ENCODE assay signal across 9 cellular contexts in genomic region chr5:134851307-134851923, GRCh38.
DNase-seq lines count a peak whose midpoint lies in the region; ATAC-seq and TF ChIP-seq lines count a peak whose summit lies in the region.
"Had no signal": no experiment of that assay in that cellular context is flagged by ENCODE, and none has a peak within 500 bp of the region (broad histone marks: within the 10 kb centered on the region; RNA-seq: fewer than 3 reads in every experiment).

No MANE protein-coding gene starts in this region.

- no peak overlapping the region for H3K4me3 Mint-ChIP-seq in activated naive CD8-positive, alpha-beta T cell treated with anti-CD3 and anti-CD28 coated beads, Interleukin-2, amount 50 U/mL, for 24 hours

- peaks cover 8% of the 10 kb centered on the region; the same call in 1 of the 2 replicates for H4K20me1 ChIP-seq in DND-41 (ENCODE audit: insufficient read depth, low read length)

- TF ChIP-seq CTCF in DND-41 (IDR thresholded peaks at IDR 0.05; ENCODE audit: borderline replicate concordance, extremely low read depth, low read length, poor library complexity, severe bottlenecking) = peak; percentile 56

- H3K27ac Mint-ChIP-seq in activated naive CD8-positive, alpha-beta T cell treated with anti-CD3 and anti-CD28 coated beads, Interleukin-2, amount 50 U/mL, for 24 hours = peak overlapping the region; percentile 56

- no peak overlapping the region for H3K27ac ChIP-seq in DND-41 (ENCODE audit: low read length)

- TF ChIP-seq RAD21 in Ishikawa (IDR thresholded peaks at IDR 0.05; ENCODE audit: low read depth) = peak; percentile 22

- H3K27me3 ChIP-seq in DND-41 (ENCODE audit: insufficient read depth, low read length, poor library complexity) = no peaks in the 10 kb centered on the region

- peaks cover 46% of the 10 kb centered on the region for H3K4me1 Mint-ChIP-seq in activated naive CD8-positive, alpha-beta T cell treated with anti-CD3 and anti-CD28 coated beads, Interleukin-2, amount 50 U/mL, for 24 hours

- H3K4me3 ChIP-seq in DND-41 (ENCODE audit: low read depth in 1 of 2, low read length in 2 of 2) = no peak overlapping the region

- DNase-seq in DND-41 (no peak), midbrain (lab: John Stamatoyannopoulos, UW) (peak; percentile 4), iPS-NIHi11 (ENCODE audit: low spot score) (no peak)
- no peak for DNase-seq in activated naive CD8-positive, alpha-beta T cell treated with anti-CD3 and anti-CD28 coated beads, Interleukin-2, amount 50 U/mL, for 24 hours
- DNase-seq: NCI-H1092 had no signal

- peaks cover 39% of the 10 kb centered on the region for H3K36me3 Mint-ChIP-seq in activated naive CD8-positive, alpha-beta T cell treated with anti-CD3 and anti-CD28 coated beads, Interleukin-2, amount 50 U/mL, for 24 hours (ENCODE audit: low read depth)

- H3K4me1 ChIP-seq in DND-41 (ENCODE audit: insufficient read depth, low read length) = peaks cover 39% of the 10 kb centered on the region

- peaks cover 72% of the 10 kb centered on the region for H3K36me3 ChIP-seq in DND-41 (ENCODE audit: insufficient read depth, low read length)

- TF ChIP-seq EP300 in Ishikawa (IDR thresholded peaks at IDR 0.05; ENCODE audit: borderline replicate concordance) = no peak

- H3K9me3 Mint-ChIP-seq in activated naive CD8-positive, alpha-beta T cell treated with anti-CD3 and anti-CD28 coated beads, Interleukin-2, amount 50 U/mL, for 24 hours = no peaks in the 10 kb centered on the region

- no peaks in the 10 kb centered on the region for H3K9me3 ChIP-seq in DND-41 (ENCODE audit: insufficient read depth, low read length, severe bottlenecking)

- H3K9ac ChIP-seq in DND-41 (ENCODE audit: low read depth, low read length) = no peak overlapping the region

- H3K4me2 ChIP-seq in DND-41 (ENCODE audit: insufficient read depth, low read length) = no peak overlapping the region

- H3K27me3 Mint-ChIP-seq in activated naive CD8-positive, alpha-beta T cell treated with anti-CD3 and anti-CD28 coated beads, Interleukin-2, amount 50 U/mL, for 24 hours = no peaks in the 10 kb centered on the region

- peaks cover 81% of the 10 kb centered on the region for H3K79me2 ChIP-seq in DND-41 (ENCODE audit: insufficient read depth, low read length)

- ATAC-seq in DND-41 (ENCODE audit: insufficient read depth, low read depth) (no peak), GM19324 (IDR thresholded peaks at IDR 0.05; ENCODE audit: low FRiP score, unreplicated experiment) (no peak), GM18519 (IDR thresholded peaks at IDR 0.05; ENCODE audit: low FRiP score, unreplicated experiment) (no peak), HG02642 (IDR thresholded peaks at IDR 0.05; ENCODE audit: poor library complexity, unreplicated experiment) (no peak)
- no peak for ATAC-seq in activated naive CD8-positive, alpha-beta T cell treated with anti-CD3 and anti-CD28 coated beads, Interleukin-2, amount 50 U/mL, for 24 hours

- H2AFZ ChIP-seq in DND-41 (ENCODE audit: low read depth, low read length) = no peak overlapping the region

TF ChIP-seq in Ishikawa, 13 proteins besides CTCF, POLR2A, EP300 and RAD21:
- TF ChIP-seq YY1 (IDR thresholded peaks at IDR 0.05; ENCODE audit: low read depth) (no peak), TAF1 (IDR thresholded peaks at IDR 0.05; ENCODE audit: low read depth) (no peak), TCF12 (IDR thresholded peaks at IDR 0.05; ENCODE audit: low read depth) (no peak), ZBTB7A (IDR thresholded peaks at IDR 0.05; ENCODE audit: low read depth) (no peak), NFIC (IDR thresholded peaks at IDR 0.05) (no peak)
- TF ChIP-seq, protein P1, sequence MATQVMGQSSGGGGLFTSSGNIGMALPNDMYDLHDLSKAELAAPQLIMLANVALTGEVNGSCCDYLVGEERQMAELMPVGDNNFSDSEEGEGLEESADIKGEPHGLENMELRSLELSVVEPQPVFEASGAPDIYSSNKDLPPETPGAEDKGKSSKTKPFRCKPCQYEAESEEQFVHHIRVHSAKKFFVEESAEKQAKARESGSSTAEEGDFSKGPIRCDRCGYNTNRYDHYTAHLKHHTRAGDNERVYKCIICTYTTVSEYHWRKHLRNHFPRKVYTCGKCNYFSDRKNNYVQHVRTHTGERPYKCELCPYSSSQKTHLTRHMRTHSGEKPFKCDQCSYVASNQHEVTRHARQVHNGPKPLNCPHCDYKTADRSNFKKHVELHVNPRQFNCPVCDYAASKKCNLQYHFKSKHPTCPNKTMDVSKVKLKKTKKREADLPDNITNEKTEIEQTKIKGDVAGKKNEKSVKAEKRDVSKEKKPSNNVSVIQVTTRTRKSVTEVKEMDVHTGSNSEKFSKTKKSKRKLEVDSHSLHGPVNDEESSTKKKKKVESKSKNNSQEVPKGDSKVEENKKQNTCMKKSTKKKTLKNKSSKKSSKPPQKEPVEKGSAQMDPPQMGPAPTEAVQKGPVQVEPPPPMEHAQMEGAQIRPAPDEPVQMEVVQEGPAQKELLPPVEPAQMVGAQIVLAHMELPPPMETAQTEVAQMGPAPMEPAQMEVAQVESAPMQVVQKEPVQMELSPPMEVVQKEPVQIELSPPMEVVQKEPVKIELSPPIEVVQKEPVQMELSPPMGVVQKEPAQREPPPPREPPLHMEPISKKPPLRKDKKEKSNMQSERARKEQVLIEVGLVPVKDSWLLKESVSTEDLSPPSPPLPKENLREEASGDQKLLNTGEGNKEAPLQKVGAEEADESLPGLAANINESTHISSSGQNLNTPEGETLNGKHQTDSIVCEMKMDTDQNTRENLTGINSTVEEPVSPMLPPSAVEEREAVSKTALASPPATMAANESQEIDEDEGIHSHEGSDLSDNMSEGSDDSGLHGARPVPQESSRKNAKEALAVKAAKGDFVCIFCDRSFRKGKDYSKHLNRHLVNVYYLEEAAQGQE (IDR thresholded peaks at IDR 0.05; ENCODE audit: low read depth) = no peak
- TF ChIP-seq, protein P2, sequence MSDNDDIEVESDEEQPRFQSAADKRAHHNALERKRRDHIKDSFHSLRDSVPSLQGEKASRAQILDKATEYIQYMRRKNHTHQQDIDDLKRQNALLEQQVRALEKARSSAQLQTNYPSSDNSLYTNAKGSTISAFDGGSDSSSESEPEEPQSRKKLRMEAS (IDR thresholded peaks at IDR 0.05) = no peak
